In the genomic region with DNA sequence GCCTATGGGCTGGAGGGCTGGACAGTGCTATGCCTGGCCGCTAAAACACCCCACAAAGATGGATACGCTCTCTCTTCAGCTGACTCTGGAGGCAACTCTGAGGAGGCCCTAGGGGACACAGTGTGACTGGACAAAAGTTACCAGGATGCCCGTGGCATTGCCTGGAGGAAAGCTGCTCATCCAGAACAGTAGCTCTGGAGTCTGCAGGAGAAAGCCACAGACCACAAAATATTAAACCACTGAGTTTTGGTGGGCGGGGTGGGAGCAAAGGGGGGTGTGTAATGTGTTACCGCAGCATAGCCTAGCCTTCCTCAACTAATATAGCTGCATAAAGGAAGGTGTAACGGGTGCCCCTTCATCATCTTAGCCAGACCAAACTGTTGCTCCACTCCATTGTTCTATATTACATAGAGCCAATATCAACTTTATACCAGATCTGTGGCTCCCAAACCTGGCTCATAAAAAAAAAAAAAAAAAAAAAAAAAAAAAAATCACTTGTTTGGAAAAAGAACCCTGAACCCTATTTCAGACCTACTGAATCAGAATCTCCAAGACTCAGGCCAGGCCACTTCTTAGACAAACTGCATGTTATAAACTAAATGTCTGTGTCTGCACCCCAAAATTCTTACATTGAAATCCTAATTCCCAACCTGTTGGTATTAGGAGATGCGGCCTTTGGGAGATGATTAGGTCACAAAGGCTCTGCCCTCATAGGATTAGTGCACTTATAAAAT, we compare ENCODE assay signal across 24 cellular contexts.
DNase-seq lines count a peak whose midpoint lies in the region; ATAC-seq and TF ChIP-seq lines count a peak whose summit lies in the region.
"Had no signal": no experiment of that assay in that cellular context is flagged by ENCODE, and none has a peak within 500 bp of the region (broad histone marks: within the 10 kb centered on the region; RNA-seq: fewer than 3 reads in every experiment).

No MANE protein-coding gene starts in this region.

- H3K9ac ChIP-seq in endodermal cell (ENCODE audit: extremely low read depth, low read length, poor library complexity, severe bottlenecking) = no peak overlapping the region

- WGBS in suprapubic skin = 92% methylated on average over 7 of the region's 7 CpGs
- WGBS in endodermal cell (ENCODE audit: insufficient coverage in 1 of 2, insufficient read length in 1 of 2), 2 experiments = 97% methylated on average over 6 to 7 of the region's 7 CpGs

- H3K27me3 ChIP-seq in gastrocnemius medialis (no peaks in the 10 kb centered on the region), suprapubic skin (no peaks in the 10 kb centered on the region), endodermal cell (ENCODE audit: control insufficient read depth, insufficient read depth, low read length, poor library complexity, severe bottlenecking) (no peaks in the 10 kb centered on the region)
- H3K27me3 ChIP-seq: dorsolateral prefrontal cortex, ovary, right atrium auricular region, SJCRH30 had no signal

- H3K36me3 Mint-ChIP-seq in endodermal cell (ENCODE audit: low read depth) = no peaks in the 10 kb centered on the region

- H3K4me3 ChIP-seq in NB4 (ENCODE audit: low read depth, low read length) (no peak overlapping the region), gastrocnemius medialis (no peak overlapping the region), suprapubic skin (no peak overlapping the region), endodermal cell (ENCODE audit: low read length) (no peak overlapping the region)
- H3K4me3 ChIP-seq: ovary, right atrium auricular region, SJCRH30 had no signal

- DNase-seq in H4 (ENCODE audit: low spot score) = peak; percentile 28
- peak; percentile 36 for DNase-seq in NB4 (ENCODE audit: low read depth)
- no peak for DNase-seq in gastrocnemius medialis
- no peak for DNase-seq in suprapubic skin (ENCODE audit: low spot score in 2 of 2)
- no peak for DNase-seq in NCI-H2196 treated with DMSO at 0.1 percent for 48 hours (lab: John Stamatoyannopoulos, UW; ENCODE audit: unreplicated experiment)
- no peak for DNase-seq in stimulated activated CD4-positive, alpha-beta T cell treated with anti-CD3 and anti-CD28 coated beads, Interleukin-15, amount 100 ng/mL, for 24 hours
- no peak for DNase-seq in endodermal cell
- DNase-seq: activated CD4-positive, CD25-positive, alpha-beta regulatory T cell treated with anti-CD3 and anti-CD28 coated beads, Interleukin-2, amount 50 U/mL, for 72 hours; activated CD8-positive, alpha-beta T cell treated with anti-CD3 and anti-CD28 coated beads, Interleukin-2, amount 10 ng/mL, durations not matched to agents 7 days and 5 days; activated effector memory CD4-positive, alpha-beta T cell treated with anti-CD3 and anti-CD28 coated beads, Interleukin-2, amount 50 U/mL, for 16 hours; C1 segment of cervical spinal cord; Caco-2; dorsolateral prefrontal cortex; Karpas-422; NCI-H1092; NCI-H1694 treated with DMSO at 0.1 percent for 48 hours; NCI-H526; ovary; SJCRH30; stimulated activated CD4-positive, alpha-beta T cell treated with anti-CD3 and anti-CD28 coated beads, Interleukin-2, amount 100 ng/mL, for 48 hours; substantia nigra had no signal

- H3K4me1 ChIP-seq in gastrocnemius medialis = peaks cover 70 to 78% of the 10 kb centered on the region in 2 donors
- peaks cover 14% of the 10 kb centered on the region for H3K4me1 ChIP-seq in suprapubic skin
- H3K4me1 ChIP-seq in endodermal cell (ENCODE audit: control insufficient read depth, insufficient read depth, low read length) = peaks cover 15% of the 10 kb centered on the region
- H3K4me1 ChIP-seq: Caco-2 had no signal

- H3K36me3 ChIP-seq in gastrocnemius medialis = no peaks in the 10 kb centered on the region
- no peaks in the 10 kb centered on the region for H3K36me3 ChIP-seq in suprapubic skin
- no peaks in the 10 kb centered on the region for H3K36me3 ChIP-seq in endodermal cell (ENCODE audit: control insufficient read depth, insufficient read depth, low read length)
- H3K36me3 ChIP-seq: ovary, right atrium auricular region, SJCRH30 had no signal

- no peaks in the 10 kb centered on the region for H3K9me3 ChIP-seq in gastrocnemius medialis
- no peaks in the 10 kb centered on the region for H3K9me3 ChIP-seq in suprapubic skin
- H3K9me3 ChIP-seq in endodermal cell (ENCODE audit: control insufficient read depth, low read length) = no peaks in the 10 kb centered on the region
- H3K9me3 ChIP-seq: Caco-2, ovary, right atrium auricular region, SJCRH30 had no signal

- H3K27ac ChIP-seq in cingulate gyrus (ENCODE audit: low read depth, low read length) (peak overlapping the region; percentile 29), gastrocnemius medialis (peak overlapping the region in 3 of 4 donors; percentile 27 to 91 (median 89)), suprapubic skin (no peak overlapping the region), endodermal cell (ENCODE audit: low read depth, low read length) (no peak overlapping the region)
- H3K27ac ChIP-seq: HL-60, ovary, right atrium auricular region, SJCRH30 had no signal

- in situ Hi-C loops in gastrocnemius medialis (cut with MboI; ENCODE audit: low sequenced_read_pairs in 4 of 4) = no loop called here

- H3K4me1 Mint-ChIP-seq in endodermal cell = peaks cover 20% of the 10 kb centered on the region

- H3K27ac Mint-ChIP-seq in endodermal cell = no peak overlapping the region

- TF ChIP-seq CTCF in NB4 (IDR thresholded peaks at IDR 0.05; ENCODE audit: low read depth, low read length) (no peak), gastrocnemius medialis (IDR thresholded peaks at IDR 0.05 in 4 of 5, conservative IDR thresholded peaks at IDR 0.05 in 1 of 5) (no peak), suprapubic skin (IDR thresholded peaks at IDR 0.05) (no peak), endodermal cell (conservative IDR thresholded peaks at IDR 0.05) (no peak)

- H3K27me3 Mint-ChIP-seq in endodermal cell (ENCODE audit: insufficient read depth) = no peaks in the 10 kb centered on the region

- H3K9me3 Mint-ChIP-seq in endodermal cell = no peaks in the 10 kb centered on the region

- TF ChIP-seq POLR2A in NB4 (IDR thresholded peaks at IDR 0.05; ENCODE audit: extremely low read depth, insufficient read length) = no peak
- no peak for TF ChIP-seq POLR2A in gastrocnemius medialis (IDR thresholded peaks at IDR 0.05)
- no peak for TF ChIP-seq POLR2A in suprapubic skin (IDR thresholded peaks at IDR 0.05)

- no peak for TF ChIP-seq EP300 in suprapubic skin (IDR thresholded peaks at IDR 0.05)

- H3K4me3 Mint-ChIP-seq in endodermal cell = no peak overlapping the region

- intact Hi-C loops in gastrocnemius medialis (cut with DNase I; ENCODE audit: low total_unique reads) = no loop called here

- no peak for ATAC-seq in gastrocnemius medialis
- ATAC-seq: activated CD8-positive, alpha-beta T cell treated with anti-CD3 and anti-CD28 coated beads, Interleukin-2, amount 10 ng/mL, durations not matched to agents 7 days and 5 days had no signal

Comparison
In these comparisons a context has a peak if more than half of its experiments do, and no peak if none do; other contexts are left out.
1. DNase-seq: peak in H4 (single experiment) and NB4 (single experiment); none in gastrocnemius medialis (0 of 2), suprapubic skin (0 of 2), NCI-H2196 treated with DMSO at 0.1 percent for 48 hours (single experiment), stimulated activated CD4-positive, alpha-beta T cell treated with anti-CD3 and anti-CD28 coated beads, Interleukin-15, amount 100 ng/mL, for 24 hours (single experiment) and endodermal cell (single experiment).
2. H3K27ac ChIP-seq: peak in cingulate gyrus (single experiment) and gastrocnemius medialis (3 of 4); none in suprapubic skin (single experiment) and endodermal cell (single experiment).